In the genomic region with DNA sequence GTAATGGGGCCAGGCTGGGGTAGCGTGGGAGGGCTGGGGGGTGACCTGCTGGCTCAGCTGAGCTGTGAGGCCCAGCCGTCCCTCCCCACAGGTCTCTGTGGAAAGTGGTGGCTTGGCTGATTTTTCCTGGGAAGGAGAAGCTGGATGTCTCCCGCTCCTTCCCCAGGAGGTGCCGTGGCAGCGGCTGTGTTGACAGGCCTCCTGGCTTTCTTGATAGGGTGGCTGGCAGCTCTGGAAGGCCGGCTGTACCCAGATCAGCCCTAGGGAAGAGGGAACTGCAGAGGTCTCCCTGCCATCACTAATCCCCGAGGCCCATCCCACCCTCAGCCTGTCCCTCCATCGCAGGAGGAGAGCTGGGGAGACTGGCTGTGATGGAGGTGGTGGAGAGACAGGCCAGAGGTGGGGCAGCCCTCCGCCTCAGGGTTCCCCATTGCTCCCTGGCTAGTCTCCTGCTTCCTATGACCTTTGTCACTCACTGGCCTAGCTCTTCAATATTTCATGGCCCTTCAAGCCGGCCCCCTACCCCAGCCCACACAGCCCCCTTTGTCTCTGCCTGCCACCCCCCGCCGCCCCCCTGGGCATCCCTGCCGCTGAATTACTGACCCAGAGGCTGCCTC, we compare ENCODE assay signal across 10 cellular contexts. TPM values are rescaled to one million over a fixed set of nuclear protein-coding genes. Genes with fewer than 3 reads are reported as not detected.
DNase-seq lines count a peak whose midpoint lies in the region; ATAC-seq and TF ChIP-seq lines count a peak whose summit lies in the region.
"Had no signal": no experiment of that assay in that cellular context is flagged by ENCODE, and none has a peak within 500 bp of the region (broad histone marks: within the 10 kb centered on the region; RNA-seq: fewer than 3 reads in every experiment).

No MANE protein-coding gene starts in this region.

- no peaks in the 10 kb centered on the region for H3K9me3 Mint-ChIP-seq in T-helper 2 cell treated with Interferon-gamma antibody and Interleukin-4, amounts not matched to agents 5 μg/mL and 100 μg/mL, for 36 hours

- H2AFZ ChIP-seq in HCT116 (ENCODE audit: low read depth, low read length, poor library complexity, severe bottlenecking) (no peak overlapping the region), mammary epithelial cell (ENCODE audit: low read depth, low read length) (peak overlapping the region; percentile 50)

- H3K27ac Mint-ChIP-seq in T-helper 2 cell treated with Interferon-gamma antibody and Interleukin-4, amounts not matched to agents 5 μg/mL and 100 μg/mL, for 36 hours = no peak overlapping the region

- no peak overlapping the region for H2BK15ac ChIP-seq in mesendoderm (replicated peaks; ENCODE audit: low read depth)

- H3K4me1 Mint-ChIP-seq in T-helper 2 cell treated with Interferon-gamma antibody and Interleukin-4, amounts not matched to agents 5 μg/mL and 100 μg/mL, for 36 hours (ENCODE audit: low read depth) = peaks cover 10% of the 10 kb centered on the region

- no peaks in the 10 kb centered on the region for H3K36me3 Mint-ChIP-seq in T-helper 2 cell treated with Interferon-gamma antibody and Interleukin-4, amounts not matched to agents 5 μg/mL and 100 μg/mL, for 36 hours (ENCODE audit: low read depth)

- POLR2A ChIA-PET in HCT116 (lab: Charles Lee) = no interaction called here

- H3K27me3 ChIP-seq in HCT116 (ENCODE audit: insufficient read depth, low read length) = no peaks in the 10 kb centered on the region
- H3K27me3 ChIP-seq in mammary epithelial cell (ENCODE audit: insufficient read depth, low read length) = no peaks in the 10 kb centered on the region
- no peaks in the 10 kb centered on the region for H3K27me3 ChIP-seq in mesendoderm (ENCODE audit: insufficient read depth, low read length, poor library complexity)

- no peak overlapping the region for H3K23ac ChIP-seq in mesendoderm (ENCODE audit: low read length)

- H3K27me3 Mint-ChIP-seq in T-helper 2 cell treated with Interferon-gamma antibody and Interleukin-4, amounts not matched to agents 5 μg/mL and 100 μg/mL, for 36 hours (ENCODE audit: low read depth) = peaks cover 38% of the 10 kb centered on the region

- RAD21 ChIA-PET in HCT116 (lab: Charles Lee; ENCODE audit: low non-redundant PET in 1 of 2, low total read pairs in 2 of 2, uncharacterized antibody in 2 of 2, unreplicated experiment in 2 of 2) = no interaction called here

- H2BK5ac ChIP-seq in mesendoderm (ENCODE audit: low read length) = no peak overlapping the region

- no peak overlapping the region for H4K8ac ChIP-seq in mesendoderm (ENCODE audit: low read depth, low read length)

- ATAC-seq in HCT116 (no peak), GM19324 (IDR thresholded peaks at IDR 0.05; ENCODE audit: low FRiP score, unreplicated experiment) (no peak), HG03095 (IDR thresholded peaks at IDR 0.05; ENCODE audit: unreplicated experiment) (no peak)
- ATAC-seq: esophagus mucosa; stimulated activated naive CD8-positive, alpha-beta T cell treated with anti-CD3 and anti-CD28 coated beads, Interleukin-15, Interleukin-2, amounts not matched to agents 100 U/mL and 50 U/mL, for 24 hours had no signal

- no peaks in the 10 kb centered on the region for H3K9me3 ChIP-seq in HCT116 (ENCODE audit: control insufficient read depth in 1 of 2, insufficient read depth in 1 of 2, low read depth in 1 of 2, low read length in 2 of 2)
- no peaks in the 10 kb centered on the region for H3K9me3 ChIP-seq in mammary epithelial cell (replicated peaks; ENCODE audit: insufficient read depth, low read length)

- no peaks in the 10 kb centered on the region for H3K36me3 ChIP-seq in HCT116 (ENCODE audit: control insufficient read depth in 1 of 2, insufficient read depth in 2 of 2, low read length in 2 of 2)
- no peaks in the 10 kb centered on the region for H3K36me3 ChIP-seq in mammary epithelial cell (ENCODE audit: insufficient read depth, low read length)
- H3K36me3 ChIP-seq in mesendoderm (ENCODE audit: control insufficient read depth, insufficient read depth, low read length) = no peaks in the 10 kb centered on the region

- no peak overlapping the region for H3K27ac ChIP-seq in HCT116 (ENCODE audit: low read depth, low read length)
- H3K27ac ChIP-seq in mammary epithelial cell (ENCODE audit: insufficient read depth, low read depth, low read length) = no peak overlapping the region
- no peak overlapping the region for H3K27ac ChIP-seq in mesendoderm (ENCODE audit: low read depth, low read length)
- H3K27ac ChIP-seq in substantia nigra (ENCODE audit: low read depth, low read length, poor library complexity, severe bottlenecking) = peak overlapping the region; percentile 98

- peak overlapping the region; percentile 71 for H3K56ac ChIP-seq in mesendoderm (ENCODE audit: low read length)

- H3K4me2 ChIP-seq in HCT116 (ENCODE audit: low read length) (no peak overlapping the region), mammary epithelial cell (ENCODE audit: insufficient read depth, low read depth, low read length) (no peak overlapping the region), mesendoderm (ENCODE audit: low read length) (no peak overlapping the region)

- H3K9ac ChIP-seq in HCT116 (ENCODE audit: low read length) (0 out of 2 replicates have a peak overlapping the region, but pooled peaks have one; percentile 57), mammary epithelial cell (ENCODE audit: insufficient read depth, low read length) (no peak overlapping the region), mesendoderm (ENCODE audit: low read length) (peak overlapping the region; percentile 56)

- CTCF ChIA-PET in HCT116 (lab: Charles Lee) = interaction anchor here (0.8 kb wide), 1 partner anchor 111 kb away, joined by 3 read pairs; no protein-coding TSS in a partner anchor
- CTCF ChIA-PET in mammary epithelial cell (lab: Charles Lee; ENCODE audit: low non-redundant PET) = no interaction called here

- in situ Hi-C loops in mammary epithelial cell (cut with MboI; ENCODE audit: low sequenced_read_pairs in 2 of 2) = no loop called here

- H2BK120ac ChIP-seq in mesendoderm (ENCODE audit: low read depth, low read length) = no peak overlapping the region

- no peaks in the 10 kb centered on the region for H3K9me2 ChIP-seq in HCT116 (ENCODE audit: insufficient read depth)

- H3K4me1 ChIP-seq in HCT116 (ENCODE audit: control insufficient read depth in 1 of 2, insufficient read depth in 2 of 2, low read length in 2 of 2) = peaks cover 88 to 99% of the 10 kb centered on the region in 2 experiments
- H3K4me1 ChIP-seq in mammary epithelial cell (ENCODE audit: insufficient read depth, low read length) = peaks cover 81% of the 10 kb centered on the region
- H3K4me1 ChIP-seq in mesendoderm (ENCODE audit: control insufficient read depth, low read depth, low read length) = peaks cover 54% of the 10 kb centered on the region

- peaks cover 6% of the 10 kb centered on the region; the same call in 1 of the 2 replicates for H4K20me1 ChIP-seq in HCT116 (ENCODE audit: insufficient read depth)
- H4K20me1 ChIP-seq in mammary epithelial cell (ENCODE audit: insufficient read depth, low read length) = no peaks in the 10 kb centered on the region

- no peak for DNase-seq in HCT116 (ENCODE audit: low read depth, low spot score)
- DNase-seq in mammary epithelial cell = no peak
- DNase-seq in mesendoderm = no peak
- DNase-seq in substantia nigra (lab: John Stamatoyannopoulos, UW) = peak in 4 of 49 donors; percentile 21 to 39 (median 30)
- DNase-seq in GF-D8 (lab: John Stamatoyannopoulos, UW) = no peak
- no peak for DNase-seq in T-helper 2 cell treated with Interferon-gamma antibody and Interleukin-4, amounts not matched to agents 5 μg/mL and 100 μg/mL, for 36 hours (ENCODE audit: low spot score)
- DNase-seq: stimulated activated naive CD8-positive, alpha-beta T cell treated with anti-CD3 and anti-CD28 coated beads, Interleukin-15, Interleukin-2, amounts not matched to agents 100 U/mL and 50 U/mL, for 24 hours had no signal

- intact Hi-C loops in HCT116 (cut with micrococcal nuclease) = no loop called here
- intact Hi-C loops in mammary epithelial cell (cut with micrococcal nuclease) = no loop called here

- no peak overlapping the region for H3K4ac ChIP-seq in mesendoderm (ENCODE audit: low read depth, low read length)

- no peak overlapping the region for H2AK5ac ChIP-seq in mesendoderm (ENCODE audit: low read length)

- 43% methylated on average over 2 of the region's 13 CpGs for WGBS in mammary epithelial cell (ENCODE audit: low coverage, missing lambda C conversion rate)
- WGBS in mesendoderm (ENCODE audit: extremely low coverage, insufficient coverage, low lambda C conversion rate) = no CpG with 5 or more reads among the region's 13 CpGs

- H3K18ac ChIP-seq in mesendoderm (ENCODE audit: low read length) = no peak overlapping the region

- peaks cover 10% of the 10 kb centered on the region for H3K79me1 ChIP-seq in mesendoderm (ENCODE audit: low read length)

- H3K79me2 ChIP-seq in HCT116 (ENCODE audit: insufficient read depth, low read length) (peaks cover 94% of the 10 kb centered on the region), mammary epithelial cell (ENCODE audit: insufficient read depth, low read length) (peaks cover 74% of the 10 kb centered on the region), mesendoderm (ENCODE audit: control insufficient read depth, insufficient read depth, low read length) (peaks cover 98% of the 10 kb centered on the region)

- dilution Hi-C loops in mammary epithelial cell (cut with HindIII; ENCODE audit: low sequenced_read_pairs) = no loop called here

- TF ChIP-seq CTCF in HCT116 (IDR thresholded peaks at IDR 0.05 in 2 of 3, conservative IDR thresholded peaks at IDR 0.05 in 1 of 3; ENCODE audit: borderline replicate concordance in 1 of 3, insufficient read depth in 1 of 3, low read depth in 2 of 3, low read length in 2 of 3) = no peak
- no peak for TF ChIP-seq CTCF in mammary epithelial cell (conservative IDR thresholded peaks at IDR 0.05 in 1 of 2, IDR thresholded peaks at IDR 0.05 in 1 of 2; ENCODE audit: extremely low read depth in 1 of 2, insufficient read depth in 1 of 2, low read depth in 1 of 2, low read length in 2 of 2)

- no peak for TF ChIP-seq POLR2A in HCT116 (IDR thresholded peaks at IDR 0.05; ENCODE audit: borderline replicate concordance, extremely low read depth, insufficient read depth, insufficient read length)

- no TSS peak for BruUV-seq in HCT116 (replicated peaks; lab: Mats Ljungman, UMichigan)
- BruUV-seq in mammary epithelial cell (replicated peaks; lab: Mats Ljungman, UMichigan) = no TSS peak

- H3K4me3 ChIP-seq in HCT116 (replicated peaks in 1 of 2; ENCODE audit: low read depth in 1 of 2, low read length in 2 of 2) (no peak overlapping the region), mammary epithelial cell (replicated peaks in 1 of 3; ENCODE audit: insufficient read depth in 1 of 3, low read depth in 2 of 3, low read length in 3 of 3) (no peak overlapping the region), mesendoderm (ENCODE audit: low read length) (no peak overlapping the region)

- TF ChIP-seq RAD21 in HCT116 (IDR thresholded peaks at IDR 0.05; ENCODE audit: low read depth) = no peak

- H3K4me3 Mint-ChIP-seq in T-helper 2 cell treated with Interferon-gamma antibody and Interleukin-4, amounts not matched to agents 5 μg/mL and 100 μg/mL, for 36 hours = no peak overlapping the region

- H4K5ac ChIP-seq in mesendoderm (ENCODE audit: low read length) = no peak overlapping the region

RNA-seq across cellular contexts. Expression of a gene that starts 6.8 kb away (rescaled TPM):
- total RNA-seq in HCT116 (2021; ENCODE audit: unreplicated experiment) = 43.1 TPM
- 34.4 and 46.2 TPM in 2 replicates for polyA plus RNA-seq in HCT116 (2012)
- total RNA-seq in mammary epithelial cell = 10 to 100 TPM; 13.8 to 47.3 TPM
- 16.6 TPM for polyA plus RNA-seq in mammary epithelial cell
- 5.8 TPM for polyA minus RNA-seq in mammary epithelial cell
- polyA plus RNA-seq in mesendoderm (2013, experiment 1 of 2) = 90.1 TPM
- polyA plus RNA-seq in mesendoderm (2013, experiment 2 of 2) = 88.3 TPM
